ENCODE assay signal across 9 cellular contexts in genomic region chr11:113874096-113874919, GRCh38. TPM values are rescaled to one million over a fixed set of nuclear protein-coding genes. Genes with fewer than 3 reads are reported as not detected.
DNase-seq lines count a peak whose midpoint lies in the region; ATAC-seq and TF ChIP-seq lines count a peak whose summit lies in the region.
"Had no signal": no experiment of that assay in that cellular context is flagged by ENCODE, and none has a peak within 500 bp of the region (broad histone marks: within the 10 kb centered on the region; RNA-seq: fewer than 3 reads in every experiment).

No MANE protein-coding gene starts in this region.

- H3K9me3 ChIP-seq in prostate gland = no peaks in the 10 kb centered on the region

- H3K4me3 ChIP-seq in fibroblast of villous mesenchyme (ENCODE audit: low read depth, low read length) (peak overlapping the region; percentile 76), prostate gland (peak overlapping the region; percentile 69 to 74)

- peaks cover 4% of the 10 kb centered on the region for H3K36me3 Mint-ChIP-seq in stimulated activated naive CD8-positive, alpha-beta T cell treated with anti-CD3 and anti-CD28 coated beads, Interleukin-15, Interleukin-2, amounts not matched to agents 100 ng/mL and 50 ng/mL, for 24 hours (ENCODE audit: low read depth)

- H3K4me1 Mint-ChIP-seq in stimulated activated naive CD8-positive, alpha-beta T cell treated with anti-CD3 and anti-CD28 coated beads, Interleukin-15, Interleukin-2, amounts not matched to agents 100 ng/mL and 50 ng/mL, for 24 hours (ENCODE audit: low read depth) = peaks cover 39% of the 10 kb centered on the region

- TF ChIP-seq POLR2A in prostate gland (IDR thresholded peaks at IDR 0.05) = no peak

- peak overlapping the region; percentile 72 to 79 for H3K27ac ChIP-seq in prostate gland

- peak overlapping the region; percentile 83 for H3K27ac Mint-ChIP-seq in stimulated activated naive CD8-positive, alpha-beta T cell treated with anti-CD3 and anti-CD28 coated beads, Interleukin-15, Interleukin-2, amounts not matched to agents 100 ng/mL and 50 ng/mL, for 24 hours

- TF ChIP-seq CTCF in fibroblast of villous mesenchyme (IDR thresholded peaks at IDR 0.05; ENCODE audit: insufficient read depth, low read depth, low read length) (no peak), prostate gland (IDR thresholded peaks at IDR 0.05) (no peak)

- H3K27me3 ChIP-seq in prostate gland (replicated peaks; ENCODE audit: insufficient read depth) = no peaks in the 10 kb centered on the region

- in situ Hi-C loops in SK-MEL-5 (cut with HindIII; ENCODE audit: low pct_unique_long_range_greater_than_20kb, low sequenced_read_pairs) = no loop called here

- intact Hi-C loops in prostate gland (cut with DNase I) = loop anchor here (10.0 kb wide), 1 partner anchor 100 kb away; the partner anchor contains the start of genes CLDN25 and ZW10

- no peaks in the 10 kb centered on the region for H3K36me3 ChIP-seq in prostate gland

- no peaks in the 10 kb centered on the region for H3K27me3 Mint-ChIP-seq in stimulated activated naive CD8-positive, alpha-beta T cell treated with anti-CD3 and anti-CD28 coated beads, Interleukin-15, Interleukin-2, amounts not matched to agents 100 ng/mL and 50 ng/mL, for 24 hours

- 67% methylated on average over 26 of the region's 26 CpGs for WGBS in prostate gland

- H3K9me3 Mint-ChIP-seq in stimulated activated naive CD8-positive, alpha-beta T cell treated with anti-CD3 and anti-CD28 coated beads, Interleukin-15, Interleukin-2, amounts not matched to agents 100 ng/mL and 50 ng/mL, for 24 hours = no peaks in the 10 kb centered on the region

- no peak for DNase-seq in stimulated activated naive CD8-positive, alpha-beta T cell treated with anti-CD3 and anti-CD28 coated beads, Interleukin-15, Interleukin-2, amounts not matched to agents 100 U/mL and 50 U/mL, for 24 hours
- DNase-seq in SK-MEL-5 (ENCODE audit: low read depth, low spot score) (peak; percentile 1), fibroblast of villous mesenchyme (ENCODE audit: low read depth) (no peak), prostate gland (ENCODE audit: low spot score) (no peak)
- no peak for DNase-seq in stimulated activated naive CD4-positive, alpha-beta T cell treated with Interleukin-2 at 50 U/mL for 16 hours (lab: John Stamatoyannopoulos, UW)

- H3K4me1 ChIP-seq in prostate gland (replicated peaks) = no peaks in the 10 kb centered on the region

- H3K4me3 Mint-ChIP-seq in stimulated activated naive CD8-positive, alpha-beta T cell treated with anti-CD3 and anti-CD28 coated beads, Interleukin-15, Interleukin-2, amounts not matched to agents 100 ng/mL and 50 ng/mL, for 24 hours = peak overlapping the region; percentile 95

- no peak for ATAC-seq in stimulated activated naive CD8-positive, alpha-beta T cell treated with anti-CD3 and anti-CD28 coated beads, Interleukin-15, Interleukin-2, amounts not matched to agents 100 U/mL and 50 U/mL, for 24 hours
- ATAC-seq in HG02870 (IDR thresholded peaks at IDR 0.05; ENCODE audit: unreplicated experiment) (no peak), GM19452 (IDR thresholded peaks at IDR 0.05; ENCODE audit: unreplicated experiment) (no peak)

RNA-seq across cellular contexts. Expression of gene USP28, which starts 1.1 kb away (rescaled TPM):
- 26.0 and 34.7 TPM in 2 replicates for total RNA-seq in SK-MEL-5 (2014; rRNA removed; shearing (Covaris generic))
- polyA plus RNA-seq in SK-MEL-5 (2015; cell fraction: cytosol; rRNA removed) = 27.1 and 28.3 TPM in 2 replicates
- polyA plus RNA-seq in SK-MEL-5 (2015; cell fraction: nucleus; rRNA removed) = 30.7 and 36.5 TPM in 2 replicates
- 27.1 and 37.1 TPM in 2 replicates for total RNA-seq in fibroblast of villous mesenchyme
- 10 to 100 TPM; 28.9 to 31.5 TPM for total RNA-seq in prostate gland

RNA-seq across cellular contexts. Expression of gene HTR3B, which starts 30.3 kb away (rescaled TPM):
- 0.24 and 0.55 TPM in 2 replicates for total RNA-seq in SK-MEL-5 (2014; rRNA removed; shearing (Covaris generic))
- polyA plus RNA-seq in SK-MEL-5 (2015; cell fraction: cytosol; rRNA removed) = 0.25 and 0.38 TPM in 2 replicates
- polyA plus RNA-seq in SK-MEL-5 (2015; cell fraction: nucleus; rRNA removed) = 0.41 TPM in 1 of 2 replicates, not detected in the other
- total RNA-seq in fibroblast of villous mesenchyme (not detected in 2 replicates), prostate gland (not detected)
- total RNA-seq: lung microvascular endothelial cell had no signal
